ENCODE assay signal across 12 cellular contexts in the genomic region with DNA sequence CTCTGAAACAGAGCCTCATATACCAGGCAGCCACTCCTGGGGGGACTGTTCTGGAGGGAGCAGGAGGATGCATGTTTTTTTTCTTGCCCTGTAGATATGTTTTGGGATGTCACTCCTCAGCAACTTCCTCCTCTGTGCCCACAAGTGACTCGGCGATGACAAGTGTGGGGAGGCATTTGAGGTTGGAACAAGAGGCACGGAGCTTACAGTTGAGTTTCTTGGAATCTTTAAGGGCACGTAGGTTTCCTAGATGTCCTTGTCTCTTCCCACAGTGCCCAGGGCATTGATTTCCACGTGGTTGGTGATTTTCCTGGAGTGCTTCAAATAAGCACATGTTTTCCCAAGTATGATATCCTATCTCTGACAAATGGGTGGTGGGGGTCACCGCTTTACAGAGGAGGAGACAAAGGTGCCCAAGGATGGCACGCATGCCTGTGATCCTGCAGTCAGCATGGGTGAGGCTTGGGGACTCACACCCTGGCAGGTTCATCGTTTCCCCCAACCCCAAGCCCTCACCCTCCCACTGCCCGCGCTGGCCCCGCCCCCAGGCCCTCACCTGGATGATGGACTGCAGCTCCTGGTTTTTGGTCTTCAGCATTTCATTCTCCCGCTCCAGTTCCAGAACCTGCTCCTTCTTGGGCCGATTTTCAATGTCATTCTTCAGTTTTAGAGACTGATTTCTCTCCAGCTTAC.
A peak's percentile ranks its signal among the peaks of the same experiment; 100 is the strongest.
DNase-seq lines count a peak whose midpoint lies in the region; ATAC-seq, FAIRE-seq and TF ChIP-seq lines count a peak whose summit lies in the region.
"Had no signal": no experiment of that assay in that cellular context is flagged by ENCODE, and none has a peak within 500 bp of the region (broad histone marks: within the 10 kb centered on the region; RNA-seq: fewer than 3 reads in every experiment).

No MANE protein-coding gene starts in this region.

- H3K9me3 Mint-ChIP-seq in CD4-positive, CD25-positive, alpha-beta regulatory T cell: no peaks in the 10 kb centered on the region
- no peaks in the 10 kb centered on the region for H3K9me3 Mint-ChIP-seq in activated T-helper 1 cell treated with anti-CD3 and anti-CD28 coated beads, Interleukin-12 subunit alpha, Interleukin-12 subunit beta, Interleukin-2, Interleukin-4 antibody, amounts not matched to agents 30 ng/mL and 10 ng/mL and 1 ng/mL, durations not matched to agents 14 hours and 24 hours and 36 hours
- H3K9me3 Mint-ChIP-seq: T-cell, type B pancreatic cell had no signal

- H3K27ac ChIP-seq in CD4-positive, CD25-positive, alpha-beta regulatory T cell (ENCODE audit: insufficient read depth, low read length, poor library complexity, severe bottlenecking): no peak overlapping the region
- H3K27ac ChIP-seq: neutrophil had no signal

- H3K4me3 ChIP-seq in CD4-positive, CD25-positive, alpha-beta regulatory T cell (ENCODE audit: low read depth, low read length): no peak overlapping the region

- H3K27me3 Mint-ChIP-seq in CD4-positive, CD25-positive, alpha-beta regulatory T cell: no peaks in the 10 kb centered on the region
- H3K27me3 Mint-ChIP-seq in activated T-helper 1 cell treated with anti-CD3 and anti-CD28 coated beads, Interleukin-12 subunit alpha, Interleukin-12 subunit beta, Interleukin-2, Interleukin-4 antibody, amounts not matched to agents 30 ng/mL and 10 ng/mL and 1 ng/mL, durations not matched to agents 14 hours and 24 hours and 36 hours (ENCODE audit: insufficient read depth): no peaks in the 10 kb centered on the region
- H3K27me3 Mint-ChIP-seq: T-cell had no signal

- H3K36me3 ChIP-seq in CD4-positive, CD25-positive, alpha-beta regulatory T cell (ENCODE audit: control insufficient read depth, insufficient read depth, low read length): peaks cover 86% of the 10 kb centered on the region
- H3K36me3 ChIP-seq: neutrophil had no signal

- H3K27ac Mint-ChIP-seq in CD4-positive, CD25-positive, alpha-beta regulatory T cell: peak overlapping the region in 2 of 3 donors; percentile 76 to 81
- H3K27ac Mint-ChIP-seq in activated T-helper 1 cell treated with anti-CD3 and anti-CD28 coated beads, Interleukin-12 subunit alpha, Interleukin-12 subunit beta, Interleukin-2, Interleukin-4 antibody, amounts not matched to agents 30 ng/mL and 10 ng/mL and 1 ng/mL, durations not matched to agents 14 hours and 24 hours and 36 hours: peak overlapping the region; percentile 59
- H3K27ac Mint-ChIP-seq: type B pancreatic cell had no signal

- no peaks in the 10 kb centered on the region for H3K9me3 ChIP-seq in CD4-positive, CD25-positive, alpha-beta regulatory T cell (ENCODE audit: control insufficient read depth in 2 of 2, low read length in 2 of 2)
- H3K9me3 ChIP-seq: neutrophil had no signal

- no peak for ATAC-seq in CD4-positive, CD25-positive, alpha-beta regulatory T cell (ENCODE audit: low read depth in 2 of 2)
- ATAC-seq in GM19455 (IDR thresholded peaks at IDR 0.05; ENCODE audit: unreplicated experiment): no peak
- ATAC-seq: T-cell had no signal

- H3K4me1 ChIP-seq in CD4-positive, CD25-positive, alpha-beta regulatory T cell (ENCODE audit: control insufficient read depth, insufficient read depth, low read length, poor library complexity, severe bottlenecking): no peaks in the 10 kb centered on the region

- intact Hi-C loops in activated T-helper 1 cell treated with anti-CD3 and anti-CD28 coated beads, Interleukin-12 subunit alpha, Interleukin-12 subunit beta, Interleukin-2, Interleukin-4 antibody, amounts not matched to agents 30 ng/mL and 10 ng/mL and 1 ng/mL, durations not matched to agents 14 hours and 24 hours and 36 hours (cut with micrococcal nuclease): no loop called here

- H3K36me3 Mint-ChIP-seq in CD4-positive, CD25-positive, alpha-beta regulatory T cell: peaks cover 57% of the 10 kb centered on the region
- H3K36me3 Mint-ChIP-seq in activated T-helper 1 cell treated with anti-CD3 and anti-CD28 coated beads, Interleukin-12 subunit alpha, Interleukin-12 subunit beta, Interleukin-2, Interleukin-4 antibody, amounts not matched to agents 30 ng/mL and 10 ng/mL and 1 ng/mL, durations not matched to agents 14 hours and 24 hours and 36 hours (ENCODE audit: low read depth): peaks cover 65% of the 10 kb centered on the region

- DNase-seq in CD4-positive, CD25-positive, alpha-beta regulatory T cell: no peak
- peak; percentile 15 for DNase-seq in HS-5 (ENCODE audit: low read depth)
- DNase-seq in activated T-helper 1 cell treated with anti-CD3 and anti-CD28 coated beads, Interleukin-12 subunit alpha, Interleukin-12 subunit beta, Interleukin-2, Interleukin-4 antibody, amounts not matched to agents 30 ng/mL and 10 ng/mL and 1 ng/mL, durations not matched to agents 14 hours and 24 hours and 36 hours (ENCODE audit: low spot score): no peak
- peak; percentile 22 for DNase-seq in myocyte (ENCODE audit: low read depth)
- no peak for DNase-seq in cortex of kidney (lab: John Stamatoyannopoulos, UW)
- no peak for DNase-seq in HTR-8/SVneo (ENCODE audit: insufficient read length, low spot score)
- no peak for DNase-seq in GM12892 (ENCODE audit: insufficient read length)
- DNase-seq: DMS153 had no signal

- peaks cover 0 to 9% (median 2%) of the 10 kb centered on the region in 4 donors for H3K4me1 Mint-ChIP-seq in CD4-positive, CD25-positive, alpha-beta regulatory T cell
- H3K4me1 Mint-ChIP-seq in activated T-helper 1 cell treated with anti-CD3 and anti-CD28 coated beads, Interleukin-12 subunit alpha, Interleukin-12 subunit beta, Interleukin-2, Interleukin-4 antibody, amounts not matched to agents 30 ng/mL and 10 ng/mL and 1 ng/mL, durations not matched to agents 14 hours and 24 hours and 36 hours (ENCODE audit: low read depth): peaks cover 14% of the 10 kb centered on the region

- no peak for TF ChIP-seq POLR2A in GM12892 (IDR thresholded peaks at IDR 0.05; ENCODE audit: low read depth, low read length)

- no peaks in the 10 kb centered on the region for H3K27me3 ChIP-seq in CD4-positive, CD25-positive, alpha-beta regulatory T cell (ENCODE audit: control insufficient read depth, insufficient read depth, low read length)

- no peak overlapping the region for H3K4me3 Mint-ChIP-seq in CD4-positive, CD25-positive, alpha-beta regulatory T cell
- H3K4me3 Mint-ChIP-seq in activated T-helper 1 cell treated with anti-CD3 and anti-CD28 coated beads, Interleukin-12 subunit alpha, Interleukin-12 subunit beta, Interleukin-2, Interleukin-4 antibody, amounts not matched to agents 30 ng/mL and 10 ng/mL and 1 ng/mL, durations not matched to agents 14 hours and 24 hours and 36 hours: no peak overlapping the region
- H3K4me3 Mint-ChIP-seq: T-cell, type B pancreatic cell had no signal

- no peak for FAIRE-seq in HTR-8/SVneo (lab: Jason Lieb, UNC)
- no peak for FAIRE-seq in GM12892 (lab: Jason Lieb, UNC)

Comparison
In these comparisons a context has a peak if more than half of its experiments do, and no peak if none do; other contexts are left out.
1. DNase-seq: peak in HS-5 (single experiment) and myocyte (single experiment); none in CD4-positive, CD25-positive, alpha-beta regulatory T cell (0 of 3), activated T-helper 1 cell treated with anti-CD3 and anti-CD28 coated beads, Interleukin-12 subunit alpha, Interleukin-12 subunit beta, Interleukin-2, Interleukin-4 antibody, amounts not matched to agents 30 ng/mL and 10 ng/mL and 1 ng/mL, durations not matched to agents 14 hours and 24 hours and 36 hours (single experiment), cortex of kidney (single experiment), HTR-8/SVneo (single experiment) and GM12892 (single experiment).